In genomic region chr5:55603947-55604346, GRCh38 we compare ENCODE assay signal across 11 cellular contexts.
DNase-seq lines count a peak whose midpoint lies in the region; ATAC-seq and TF ChIP-seq lines count a peak whose summit lies in the region.
"Had no signal": no experiment of that assay in that cellular context is flagged by ENCODE, and none has a peak within 500 bp of the region (broad histone marks: within the 10 kb centered on the region; RNA-seq: fewer than 3 reads in every experiment).

No MANE protein-coding gene starts in this region.

- H3K36me3 ChIP-seq in HAP-1 (replicated peaks), result no peaks in the 10 kb centered on the region
- no peaks in the 10 kb centered on the region for H3K36me3 ChIP-seq in SU-DHL-6 (ENCODE audit: low read length)
- H3K36me3 ChIP-seq in stomach smooth muscle (ENCODE audit: control insufficient read depth in 2 of 2, insufficient read depth in 2 of 2, low read length in 2 of 2), result no peaks in the 10 kb centered on the region

- no peaks in the 10 kb centered on the region for H3K9me2 ChIP-seq in SU-DHL-6 (replicated peaks; ENCODE audit: insufficient read depth, low read length)

- peak; percentile 69 to 70 for DNase-seq in HAP-1 (ENCODE audit: low spot score in 2 of 2)
- DNase-seq in head of caudate nucleus, result peak in 41 of 42 donors; percentile 19 to 88 (median 66)
- DNase-seq in stimulated activated CD4-positive, alpha-beta T cell treated with anti-CD3 and anti-CD28 coated beads, Interleukin-4, amount 100 ng/mL, for 24 hours, result no peak
- DNase-seq in NCI-H526 treated with DMSO at 0.1 percent for 48 hours (lab: John Stamatoyannopoulos, UW), result no peak
- no peak for DNase-seq in stimulated activated CD4-positive, alpha-beta T cell treated with anti-CD3 and anti-CD28 coated beads, Interleukin-12 subunit alpha, Interleukin-12 subunit beta, amount 100 ng/mL, for 4 hours
- DNase-seq: activated CD4-positive, alpha-beta T cell treated with anti-CD3 and anti-CD28 coated beads, Interleukin-2, amount 50 U/mL, for 1 hour; NCI-H524 treated with DMSO at 0.1 percent for 48 hours; stimulated activated CD4-positive, alpha-beta T cell treated with anti-CD3 and anti-CD28 coated beads, Interleukin-2, amount 100 ng/mL, for 48 hours had no signal

- H3K4me3 ChIP-seq in HAP-1 (no peak overlapping the region), SU-DHL-6 (ENCODE audit: insufficient read depth, low read length, poor library complexity, severe bottlenecking) (no peak overlapping the region), stomach smooth muscle (ENCODE audit: low read length in 2 of 2) (no peak overlapping the region)

- ATAC-seq in GM21619 (IDR thresholded peaks at IDR 0.05; ENCODE audit: unreplicated experiment), result no peak

- no peak overlapping the region for H3K27ac ChIP-seq in SU-DHL-6 (ENCODE audit: low read depth, low read length)
- H3K27ac ChIP-seq in stomach smooth muscle (ENCODE audit: low read length), result peak overlapping the region; percentile 12

- no peak overlapping the region for H3K9ac ChIP-seq in SU-DHL-6 (ENCODE audit: low read length)
- H3K9ac ChIP-seq in stomach smooth muscle (ENCODE audit: low read length in 2 of 2), result no peak overlapping the region

- TF ChIP-seq CTCF in SU-DHL-6 (IDR thresholded peaks at IDR 0.05; ENCODE audit: insufficient read depth, low read length, poor library complexity, severe bottlenecking), result no peak

- no peaks in the 10 kb centered on the region for H4K20me1 ChIP-seq in SU-DHL-6 (ENCODE audit: low read depth, low read length)

- H3K27me3 ChIP-seq in HAP-1 (ENCODE audit: low read depth), result no peaks in the 10 kb centered on the region
- no peaks in the 10 kb centered on the region for H3K27me3 ChIP-seq in SU-DHL-6 (ENCODE audit: low read length)
- H3K27me3 ChIP-seq in stomach smooth muscle (ENCODE audit: control insufficient read depth in 1 of 2, insufficient read depth in 2 of 2, low read length in 2 of 2), result no peaks in the 10 kb centered on the region

- peaks cover 45% of the 10 kb centered on the region for H3K4me1 ChIP-seq in HAP-1
- H3K4me1 ChIP-seq in stomach smooth muscle (ENCODE audit: control insufficient read depth, insufficient read depth, low read length), result peaks cover 32% of the 10 kb centered on the region

- no peaks in the 10 kb centered on the region; the same call in 1 of the 2 replicates for H3F3A ChIP-seq in SU-DHL-6 (ENCODE audit: insufficient read depth)

- intact Hi-C loops in head of caudate nucleus (cut with DNase I), result no loop called here

- no peaks in the 10 kb centered on the region for H3K9me3 ChIP-seq in HAP-1
- no peaks in the 10 kb centered on the region for H3K9me3 ChIP-seq in SU-DHL-6 (ENCODE audit: insufficient read depth, low read length)
- no peaks in the 10 kb centered on the region for H3K9me3 ChIP-seq in stomach smooth muscle (ENCODE audit: control insufficient read depth in 2 of 2, low read length in 2 of 2)

- peak overlapping the region; percentile 42 for H2AFZ ChIP-seq in SU-DHL-6 (ENCODE audit: low read depth, low read length, severe bottlenecking)

- no peak overlapping the region for H3K4me2 ChIP-seq in SU-DHL-6 (ENCODE audit: low read depth, low read length, poor library complexity, severe bottlenecking)

- H3K79me2 ChIP-seq in SU-DHL-6 (ENCODE audit: insufficient read depth, low read length), result no peaks in the 10 kb centered on the region

- in situ Hi-C loops in HAP-1 (cut with MboI; ENCODE audit: low sequenced_read_pairs), result no loop called here

Comparison
In these comparisons a context has a peak if more than half of its experiments do, and no peak if none do; other contexts are left out.
1. DNase-seq: peak in HAP-1 (2 of 2) and head of caudate nucleus (41 of 42); none in stimulated activated CD4-positive, alpha-beta T cell treated with anti-CD3 and anti-CD28 coated beads, Interleukin-4, amount 100 ng/mL, for 24 hours (single experiment), NCI-H526 treated with DMSO at 0.1 percent for 48 hours (single experiment) and stimulated activated CD4-positive, alpha-beta T cell treated with anti-CD3 and anti-CD28 coated beads, Interleukin-12 subunit alpha, Interleukin-12 subunit beta, amount 100 ng/mL, for 4 hours (single experiment).